Comparison of ENCODE assay signal across 8 cellular contexts in genomic region chr4:3530663-3531254, GRCh38. TPM values are rescaled to one million over a fixed set of nuclear protein-coding genes. Genes with fewer than 3 reads are reported as not detected.
A peak's percentile ranks its signal among the peaks of the same experiment; 100 is the strongest.
DNase-seq lines count a peak whose midpoint lies in the region; ATAC-seq and TF ChIP-seq lines count a peak whose summit lies in the region.

No MANE protein-coding gene starts in this region.

- intact Hi-C loops in activated naive CD4-positive, alpha-beta T cell treated with anti-CD3 and anti-CD28 coated beads for 36 hours (cut with micrococcal nuclease): loop anchor here (5.0 to 10.0 kb wide), 3 partner anchors 414 to 717 kb away; partner anchors contain the start of genes GRK4, NOP14 and TMEM128

- H3K27me3 ChIP-seq in brain microvascular endothelial cell (replicated peaks): no peaks in the 10 kb centered on the region

- WGBS in urinary bladder: 74% methylated on average over 18 of the region's 18 CpGs

- H3K4me3 ChIP-seq in brain microvascular endothelial cell (ENCODE audit: low read depth, low read length): peak overlapping the region; percentile 87
- peak overlapping the region; percentile 95 for H3K4me3 ChIP-seq in urinary bladder (ENCODE audit: low read depth, low read length)

- CTCF ChIA-PET in activated naive CD4-positive, alpha-beta T cell treated with anti-CD3 and anti-CD28 coated beads for 36 hours (lab: Charles Lee): no interaction called here

- H3K4me3 Mint-ChIP-seq in activated naive CD4-positive, alpha-beta T cell treated with anti-CD3 and anti-CD28 coated beads for 36 hours: peak overlapping the region; percentile 100
- H3K4me3 Mint-ChIP-seq in memory B cell: peak overlapping the region; percentile 99

- peaks cover 3% of the 10 kb centered on the region for H3K9me3 Mint-ChIP-seq in activated naive CD4-positive, alpha-beta T cell treated with anti-CD3 and anti-CD28 coated beads for 36 hours
- H3K9me3 Mint-ChIP-seq in memory B cell: peaks cover 5% of the 10 kb centered on the region

- no peak for DNase-seq in activated naive CD4-positive, alpha-beta T cell treated with anti-CD3 and anti-CD28 coated beads for 36 hours
- DNase-seq in activated naive CD4-positive, alpha-beta T cell (lab: John Stamatoyannopoulos, UW): no peak
- DNase-seq in brain microvascular endothelial cell (no peak), memory B cell (ENCODE audit: low spot score in 2 of 2) (no peak), NCI-H187 treated with DMSO at 0.1 percent for 48 hours (lab: John Stamatoyannopoulos, UW) (no peak)

- no peak for TF ChIP-seq CTCF in brain microvascular endothelial cell (IDR thresholded peaks at IDR 0.05; ENCODE audit: low read depth, low read length, missing control alignments)

- H3K27ac Mint-ChIP-seq in activated naive CD4-positive, alpha-beta T cell treated with anti-CD3 and anti-CD28 coated beads for 36 hours: no peak overlapping the region
- no peak overlapping the region for H3K27ac Mint-ChIP-seq in memory B cell

- H3K36me3 ChIP-seq in brain microvascular endothelial cell (replicated peaks): no peaks in the 10 kb centered on the region
- H3K36me3 ChIP-seq in urinary bladder (ENCODE audit: insufficient read depth): peaks cover 3% of the 10 kb centered on the region

- H3K36me3 Mint-ChIP-seq in activated naive CD4-positive, alpha-beta T cell treated with anti-CD3 and anti-CD28 coated beads for 36 hours (ENCODE audit: low read depth): peaks cover 6% of the 10 kb centered on the region
- H3K36me3 Mint-ChIP-seq in memory B cell: peaks cover 4% of the 10 kb centered on the region

- H3K27me3 Mint-ChIP-seq in activated naive CD4-positive, alpha-beta T cell treated with anti-CD3 and anti-CD28 coated beads for 36 hours (ENCODE audit: low read depth): peaks cover 6% of the 10 kb centered on the region
- H3K27me3 Mint-ChIP-seq in memory B cell: peaks cover 6% of the 10 kb centered on the region

- no peak for ATAC-seq in memory B cell (ENCODE audit: low read depth)
- no peak for ATAC-seq in GM21576 (IDR thresholded peaks at IDR 0.05; ENCODE audit: unreplicated experiment)
- no peak for ATAC-seq in HG02981 (IDR thresholded peaks at IDR 0.05; ENCODE audit: unreplicated experiment)

- H3K4me1 Mint-ChIP-seq in activated naive CD4-positive, alpha-beta T cell treated with anti-CD3 and anti-CD28 coated beads for 36 hours (ENCODE audit: low read depth): peaks cover 35% of the 10 kb centered on the region
- peaks cover 24% of the 10 kb centered on the region for H3K4me1 Mint-ChIP-seq in memory B cell

- H3K4me1 ChIP-seq in urinary bladder (ENCODE audit: insufficient read depth): no peaks in the 10 kb centered on the region

- H3K27ac ChIP-seq in brain microvascular endothelial cell (no peak overlapping the region), urinary bladder (ENCODE audit: low read depth) (no peak overlapping the region)

- in situ Hi-C loops in brain microvascular endothelial cell (cut with HindIII; ENCODE audit: low pct_ligation_motif_present, low sequenced_read_pairs): no loop called here

RNA-seq across cellular contexts. Expression of gene LRPAP1, which starts 1.5 kb away (rescaled TPM):
- 10 to 100 TPM; 50.2 TPM for total RNA-seq in activated naive CD4-positive, alpha-beta T cell treated with anti-CD3 and anti-CD28 coated beads for 36 hours
- 79.6 TPM for total RNA-seq in urinary bladder
- polyA plus RNA-seq in urinary bladder: 231 TPM
